In the genomic region with DNA sequence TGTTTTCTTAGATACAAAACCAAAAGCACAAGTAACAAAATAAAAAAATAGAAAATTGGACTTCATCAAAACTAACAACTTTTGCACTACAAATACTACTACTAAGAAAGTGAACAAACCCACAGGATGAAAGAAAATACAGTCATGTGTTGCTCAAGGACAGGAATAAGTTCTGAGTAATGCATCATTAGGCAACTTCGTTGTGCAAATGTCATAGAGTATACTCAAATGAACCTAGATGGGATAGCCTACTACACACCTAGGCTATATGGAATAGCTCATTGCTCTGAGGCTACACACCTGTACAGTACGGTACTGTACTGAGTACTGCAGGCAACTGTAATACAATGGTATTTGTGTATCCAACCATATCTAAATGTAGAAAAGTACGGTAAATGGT, we compare ENCODE assay signal across 11 cellular contexts.
DNase-seq lines count a peak whose midpoint lies in the region; ATAC-seq and TF ChIP-seq lines count a peak whose summit lies in the region.
"Had no signal": no experiment of that assay in that cellular context is flagged by ENCODE, and none has a peak within 500 bp of the region (broad histone marks: within the 10 kb centered on the region; RNA-seq: fewer than 3 reads in every experiment).

No MANE protein-coding gene starts in this region.

- CTCF ChIA-PET in T-cell (lab: Charles Lee) = interaction anchor here in 1 of 2 donors (0.9 to 1.3 kb wide), 2 partner anchors 16 to 30 kb away, joined by 3 read pairs; no protein-coding TSS in a partner anchor

- no peaks in the 10 kb centered on the region for H3K27me3 ChIP-seq in MG63

- H3K4me3 Mint-ChIP-seq in activated T-cell treated with anti-CD3 and anti-CD28 coated beads, Interleukin-2, amount 50 U/mL, for 4 hours = peak overlapping the region; percentile 46
- no peak overlapping the region for H3K4me3 Mint-ChIP-seq in T-cell

- peaks cover 56% of the 10 kb centered on the region for H3K4me1 Mint-ChIP-seq in activated T-cell treated with anti-CD3 and anti-CD28 coated beads, Interleukin-2, amount 50 U/mL, for 4 hours (ENCODE audit: low read depth)
- H3K4me1 Mint-ChIP-seq in T-cell = peaks cover 42 to 67% (median 60%) of the 10 kb centered on the region in 3 donors

- peak overlapping the region; percentile 34 to 58 for H3K27ac Mint-ChIP-seq in T-cell

- no peaks in the 10 kb centered on the region for H3K9me3 Mint-ChIP-seq in activated T-cell treated with anti-CD3 and anti-CD28 coated beads, Interleukin-2, amount 50 U/mL, for 4 hours
- H3K9me3 Mint-ChIP-seq in T-cell = no peaks in the 10 kb centered on the region

- H3K4me3 ChIP-seq in fibroblast of the aortic adventitia (ENCODE audit: low read depth, low read length) = no peak overlapping the region
- H3K4me3 ChIP-seq in MG63 = no peak overlapping the region
- H3K4me3 ChIP-seq in mucosa of descending colon = no peak overlapping the region

- ATAC-seq in activated T-cell treated with anti-CD3 and anti-CD28 coated beads, Interleukin-2, amount 50 U/mL, for 4 hours = peak; percentile 81 to 84
- no peak for ATAC-seq in T-cell (replicated peaks in 1 of 4)
- ATAC-seq in mucosa of descending colon = no peak

- peaks cover 32% of the 10 kb centered on the region for H3K36me3 Mint-ChIP-seq in activated T-cell treated with anti-CD3 and anti-CD28 coated beads, Interleukin-2, amount 50 U/mL, for 4 hours (ENCODE audit: insufficient read depth)
- H3K36me3 Mint-ChIP-seq in T-cell = peaks cover 28% of the 10 kb centered on the region

- H3K4me1 ChIP-seq in mucosa of descending colon (ENCODE audit: low read depth) = peaks cover 28% of the 10 kb centered on the region

- H3K27me3 Mint-ChIP-seq in activated T-cell treated with anti-CD3 and anti-CD28 coated beads, Interleukin-2, amount 50 U/mL, for 4 hours (ENCODE audit: low read depth) = no peaks in the 10 kb centered on the region
- H3K27me3 Mint-ChIP-seq in T-cell = no peaks in the 10 kb centered on the region

- POLR2A ChIA-PET in T-cell (lab: Charles Lee) = no interaction called here

- DNase-seq in activated T-cell treated with anti-CD3 and anti-CD28 coated beads, Interleukin-2, amount 50 U/mL, for 4 hours = no peak
- no peak for DNase-seq in activated T-cell treated with anti-CD3 and anti-CD28 coated beads, Interleukin-2, amount 50 U/mL, for 48 hours
- DNase-seq in T-cell (no peak), fibroblast of the aortic adventitia (ENCODE audit: low read depth) (peak; percentile 57), stromal cell of bone marrow (ENCODE audit: low read depth) (peak; percentile 68), MG63 (no peak), mucosa of descending colon (no peak), SK-N-DZ (ENCODE audit: low spot score) (no peak)
- DNase-seq: dermis blood vessel endothelial cell, islet precursor cell, NCI-H1436 had no signal

- intact Hi-C loops in mucosa of descending colon (cut with DNase I, micrococcal nuclease) = no loop called here

- H3K9me3 ChIP-seq in MG63 (no peaks in the 10 kb centered on the region), mucosa of descending colon (no peaks in the 10 kb centered on the region)

- no peak for TF ChIP-seq CTCF in fibroblast of the aortic adventitia (IDR thresholded peaks at IDR 0.05; ENCODE audit: insufficient read depth, low read length)
- no peak for TF ChIP-seq CTCF in mucosa of descending colon (IDR thresholded peaks at IDR 0.05)

- H3K36me3 ChIP-seq in MG63 (no peaks in the 10 kb centered on the region; the same call in none of the 2 replicates), mucosa of descending colon (ENCODE audit: low read depth) (no peaks in the 10 kb centered on the region)

Comparison
In these comparisons a context has a peak if more than half of its experiments do, and no peak if none do; other contexts are left out.
1. ATAC-seq: peak in activated T-cell treated with anti-CD3 and anti-CD28 coated beads, Interleukin-2, amount 50 U/mL, for 4 hours (2 of 2); none in T-cell (0 of 4) and mucosa of descending colon (single experiment).
2. DNase-seq: peak in fibroblast of the aortic adventitia (single experiment) and stromal cell of bone marrow (single experiment); none in activated T-cell treated with anti-CD3 and anti-CD28 coated beads, Interleukin-2, amount 50 U/mL, for 4 hours (single experiment), activated T-cell treated with anti-CD3 and anti-CD28 coated beads, Interleukin-2, amount 50 U/mL, for 48 hours (0 of 2), T-cell (0 of 34), MG63 (single experiment), mucosa of descending colon (0 of 3) and SK-N-DZ (single experiment).